ENCODE assay signal across 9 cellular contexts in genomic region chr4:48490012-48490679, GRCh38. TPM values are rescaled to one million over a fixed set of nuclear protein-coding genes. Genes with fewer than 3 reads are reported as not detected.
A peak's percentile ranks its signal among the peaks of the same experiment; 100 is the strongest.
DNase-seq lines count a peak whose midpoint lies in the region; ATAC-seq, FAIRE-seq and TF ChIP-seq lines count a peak whose summit lies in the region.
"Had no signal": no experiment of that assay in that cellular context is flagged by ENCODE, and none has a peak within 500 bp of the region (broad histone marks: within the 10 kb centered on the region; RNA-seq: fewer than 3 reads in every experiment).

TSS of gene ZAR1 (plus strand) at chr4:48490252. CDS start at chr4:48490292, 40 bp downstream.

- no peak for TF ChIP-seq CTCF in activated B cell treated with CpG ODN at 0.5 μM for 24 hours (IDR thresholded peaks at IDR 0.05)
- no peak for TF ChIP-seq CTCF in gastroesophageal sphincter (IDR thresholded peaks at IDR 0.05)
- TF ChIP-seq CTCF in sigmoid colon (IDR thresholded peaks at IDR 0.05) = no peak

- 0% methylated on average over 2 of the region's 80 CpGs; no CpG with 5 or more reads in 1 of the 2 donors for WGBS in gastroesophageal sphincter (ENCODE audit: low coverage in 1 of 2), 2 donors
- WGBS in sigmoid colon, 2 donors = 3 to 4% methylated on average over 80 of the region's 80 CpGs

- DNase-seq in GM12892 (ENCODE audit: insufficient read length) (peak; percentile 23), activated B cell treated with CpG ODN at 0.5 μM for 24 hours (peak; percentile 21), sigmoid colon (no peak), NK-92 (lab: John Stamatoyannopoulos, UW; ENCODE audit: unreplicated experiment) (no peak)
- no peak for DNase-seq in activated CD4-positive, alpha-beta T cell treated with anti-CD3 and anti-CD28 coated beads for 48 hours

- TF ChIP-seq POLR2A in GM12892 (IDR thresholded peaks at IDR 0.05; ENCODE audit: low read depth, low read length) (no peak), gastroesophageal sphincter (IDR thresholded peaks at IDR 0.05) (no peak), sigmoid colon (IDR thresholded peaks at IDR 0.05) (no peak)

- H3K36me3 ChIP-seq in gastroesophageal sphincter = no peaks in the 10 kb centered on the region
- no peaks in the 10 kb centered on the region for H3K36me3 ChIP-seq in sigmoid colon

- no peaks in the 10 kb centered on the region for H3K9me3 ChIP-seq in gastroesophageal sphincter
- no peaks in the 10 kb centered on the region for H3K9me3 ChIP-seq in sigmoid colon

- peak within 1 kb of the TSS; percentile 70 for H3K4me3 Mint-ChIP-seq in activated B cell treated with CpG ODN at 0.5 μM for 24 hours

- H3K27ac Mint-ChIP-seq in activated B cell treated with CpG ODN at 0.5 μM for 24 hours = no peak within 1 kb of the TSS

- H3K27ac ChIP-seq in gastroesophageal sphincter (no peak within 1 kb of the TSS), sigmoid colon (no peak within 1 kb of the TSS)
- H3K27ac ChIP-seq: VCaP had no signal

- peaks cover 70% of the 10 kb centered on the region for H3K27me3 ChIP-seq in gastroesophageal sphincter
- H3K27me3 ChIP-seq in sigmoid colon = peaks cover 27 to 74% (median 55%) of the 10 kb centered on the region in 3 donors

- CTCF ChIA-PET in activated B cell treated with CpG ODN at 0.5 μM for 24 hours (lab: Charles Lee) = no interaction called here

- H3K36me3 Mint-ChIP-seq in activated B cell treated with CpG ODN at 0.5 μM for 24 hours (ENCODE audit: low read depth) = no peaks in the 10 kb centered on the region

- no peak for TF ChIP-seq EP300 in gastroesophageal sphincter (IDR thresholded peaks at IDR 0.05)
- TF ChIP-seq EP300 in sigmoid colon (IDR thresholded peaks at IDR 0.05) = no peak

- H3K4me1 ChIP-seq in gastroesophageal sphincter (peaks cover 0 to 17% (median 0%) of the 10 kb centered on the region in 3 donors), sigmoid colon (peaks cover 0 to 16% (median 12%) of the 10 kb centered on the region in 4 donors)

- intact Hi-C loops in activated B cell treated with CpG ODN at 0.5 μM for 24 hours (cut with micrococcal nuclease) (no loop called here), sigmoid colon (cut with DNase I) (no loop called here)

- H3K4me1 Mint-ChIP-seq in activated B cell treated with CpG ODN at 0.5 μM for 24 hours = peaks cover 6% of the 10 kb centered on the region

- ATAC-seq in activated B cell treated with CpG ODN at 0.5 μM for 24 hours (ENCODE audit: low read depth) = peak; percentile 28
- peak; percentile 50 for ATAC-seq in gastroesophageal sphincter
- no peak for ATAC-seq in GM19351 (IDR thresholded peaks at IDR 0.05; ENCODE audit: unreplicated experiment)
- ATAC-seq in HG02763 (IDR thresholded peaks at IDR 0.05; ENCODE audit: unreplicated experiment) = no peak

- H3K27me3 Mint-ChIP-seq in activated B cell treated with CpG ODN at 0.5 μM for 24 hours = peaks cover 36% of the 10 kb centered on the region

- no peak for FAIRE-seq in GM12892 (lab: Jason Lieb, UNC)

- POLR2A ChIA-PET in activated B cell treated with CpG ODN at 0.5 μM for 24 hours (lab: Charles Lee) = no interaction called here

- H3K9me3 Mint-ChIP-seq in activated B cell treated with CpG ODN at 0.5 μM for 24 hours = no peaks in the 10 kb centered on the region

- H3K4me3 ChIP-seq in gastroesophageal sphincter (peak within 1 kb of the TSS; percentile 6 to 48), sigmoid colon (peak within 1 kb of the TSS; percentile 10 to 46 (median 36))

RNA-seq across cellular contexts. Expression of gene ZAR1, which starts in this region (rescaled TPM):
- not detected for polyA plus RNA-seq in GM12892 (2012; ENCODE audit: missing spikeins)
- total RNA-seq in activated B cell treated with CpG ODN at 0.5 μM for 24 hours (not detected in 2 replicates), gastroesophageal sphincter (not detected), sigmoid colon (not detected)
- polyA plus RNA-seq in sigmoid colon = not detected

Comparison
In these comparisons a context has a peak if more than half of its experiments do, and no peak if none do; other contexts are left out.
1. Peak in DNase-seq and ATAC-seq in activated B cell treated with CpG ODN at 0.5 μM for 24 hours; RNA of the gene not detected or under 1 TPM.
2. Peak in ATAC-seq and H3K4me3 ChIP-seq in gastroesophageal sphincter; RNA of the gene not detected or under 1 TPM.